In genomic region chr18:68041327-68041726, GRCh38 we compare ENCODE assay signal across 28 cellular contexts.
"Had no signal": no experiment of that assay in that cellular context is flagged by ENCODE, and none has a peak within 500 bp of the region (broad histone marks: within the 10 kb centered on the region; RNA-seq: fewer than 3 reads in every experiment).

No MANE protein-coding gene starts in this region.

- H3K79me2 ChIP-seq: hepatocyte had no signal

- H3K4me2 ChIP-seq: hepatocyte had no signal

- H2AFZ ChIP-seq: hepatocyte had no signal

- FAIRE-seq: astrocyte, small intestine, urothelium cell line had no signal

- H3K4me3 ChIP-seq: coronary artery, dorsolateral prefrontal cortex, gastrocnemius medialis, hepatocyte, right lobe of liver, thoracic aorta had no signal

- H3K4me1 ChIP-seq: gastrocnemius medialis, right lobe of liver had no signal

- DNase-seq: activated CD4-positive, alpha-beta T cell treated with anti-CD3 and anti-CD28 coated beads for 36 hours; activated CD4-positive, CD25-positive, alpha-beta regulatory T cell; activated CD8-positive, alpha-beta memory T cell treated with anti-CD3 and anti-CD28 coated beads, Interleukin-2, amount 10 ng/mL, durations not matched to agents 7 days and 5 days; activated CD8-positive, alpha-beta T cell treated with anti-CD3 and anti-CD28 coated beads, Interleukin-2, amount 10 ng/mL, durations not matched to agents 7 days and 5 days; activated gamma-delta T cell; activated naive CD4-positive, alpha-beta T cell treated with anti-CD3 and anti-CD28 coated beads, Interleukin-2, amount 10 ng/mL, durations not matched to agents 7 days and 5 days; amniotic stem cell; brain microvascular endothelial cell; dorsolateral prefrontal cortex; effector memory CD4-positive, alpha-beta T cell; erythroblast; gastrocnemius medialis; glutamatergic neuron; islet precursor cell; left cardiac atrium; left ventricle myocardium superior; mammary epithelial cell; midbrain; natural killer cell; right lobe of liver; small intestine; stimulated activated CD4-positive, alpha-beta T cell treated with anti-CD3 and anti-CD28 coated beads, Interleukin-4, amount 100 ng/mL, for 24 hours; trophoblast cell had no signal

- H3K27me3 ChIP-seq: brain microvascular endothelial cell, gastrocnemius medialis, hepatocyte, right lobe of liver had no signal

- H3K9me3 ChIP-seq: gastrocnemius medialis, right lobe of liver, thoracic aorta had no signal

- H3K27ac ChIP-seq: brain microvascular endothelial cell, coronary artery, dorsolateral prefrontal cortex, gastrocnemius medialis, hepatocyte, right lobe of liver, thoracic aorta had no signal

- H3K36me3 ChIP-seq: brain microvascular endothelial cell, gastrocnemius medialis, right lobe of liver, thoracic aorta had no signal
